In genomic region chr3:182921665-182922355, GRCh38 we compare ENCODE assay signal across 21 cellular contexts. TPM values are rescaled to one million over a fixed set of nuclear protein-coding genes. Genes with fewer than 3 reads are reported as not detected.
DNase-seq lines count a peak whose midpoint lies in the region; ATAC-seq and TF ChIP-seq lines count a peak whose summit lies in the region.
"Had no signal": no experiment of that assay in that cellular context is flagged by ENCODE, and none has a peak within 500 bp of the region (broad histone marks: within the 10 kb centered on the region; RNA-seq: fewer than 3 reads in every experiment).

No MANE protein-coding gene starts in this region.

- H2AFZ ChIP-seq in PC-9 = no peak overlapping the region

- no peak overlapping the region for H3K4me2 ChIP-seq in PC-9
- H3K4me2 ChIP-seq: BLaER1 had no signal

- intact Hi-C loops in PC-9 (cut with micrococcal nuclease; ENCODE audit: unreplicated experiment) = no loop called here
- intact Hi-C loops in posterior vena cava (cut with DNase I) = no loop called here

- H3K79me2 ChIP-seq in PC-9 (ENCODE audit: low read depth) = no peaks in the 10 kb centered on the region

- no peak for ATAC-seq in GM19467 (IDR thresholded peaks at IDR 0.05; ENCODE audit: unreplicated experiment)
- ATAC-seq: activated CD8-positive, alpha-beta T cell treated with anti-CD3 and anti-CD28 coated beads, Interleukin-2, amount 10 ng/mL, durations not matched to agents 7 days and 5 days; lower lobe of right lung; natural killer cell; Right ventricle myocardium inferior; T-cell had no signal

- peaks cover 6% of the 10 kb centered on the region; the same call in 1 of the 2 replicates for H3K36me3 ChIP-seq in PC-9 (ENCODE audit: low read depth)
- H3K36me3 ChIP-seq: prostate gland, WERI-Rb-1 had no signal

- POLR2A ChIA-PET in PC-9 (lab: Charles Lee; ENCODE audit: unreplicated experiment) = interaction anchor here (0.6 kb wide), 1 partner anchor 17 kb away, joined by 17 read pairs; no protein-coding TSS in a partner anchor

- no peaks in the 10 kb centered on the region for H3K4me1 ChIP-seq in PC-9 (replicated peaks; ENCODE audit: insufficient read depth)
- H3K4me1 ChIP-seq: lower lobe of right lung, prostate gland, tibial nerve had no signal

- no peaks in the 10 kb centered on the region for H4K20me1 ChIP-seq in PC-9 (ENCODE audit: insufficient read depth)
- H4K20me1 ChIP-seq: BLaER1 had no signal

- H3K9me3 ChIP-seq in PC-9 (ENCODE audit: insufficient read depth, low read depth) = no peaks in the 10 kb centered on the region
- H3K9me3 ChIP-seq: BLaER1, lower lobe of right lung, prostate gland, tibial nerve had no signal

- no peak overlapping the region for H3K4me3 ChIP-seq in PC-9
- H3K4me3 ChIP-seq: BLaER1, lower lobe of right lung, prostate gland, tibial nerve had no signal

- no TSS peak for BruUV-seq in PC-9 (replicated peaks; lab: Mats Ljungman, UMichigan)

- CTCF ChIA-PET in PC-9 (lab: Charles Lee) = no interaction called here

- TF ChIP-seq CTCF in PC-9 (conservative IDR thresholded peaks at IDR 0.05) = no peak

- no peaks in the 10 kb centered on the region for H3K27me3 ChIP-seq in PC-9 (ENCODE audit: insufficient read depth, low read depth)
- H3K27me3 ChIP-seq: BLaER1, tibial nerve had no signal

- 0 out of 2 replicates have a peak overlapping the region, but pooled peaks have one; percentile 1 for H3K27ac ChIP-seq in PC-9
- H3K27ac ChIP-seq: BLaER1, lower lobe of right lung, prostate gland, tibial nerve, WERI-Rb-1 had no signal

- H3F3A ChIP-seq in PC-9 (ENCODE audit: insufficient read depth, low read depth) = peaks cover 11% of the 10 kb centered on the region

- no peaks in the 10 kb centered on the region for H3K9me2 ChIP-seq in PC-9 (ENCODE audit: insufficient read depth)

- peak; percentile 11 for DNase-seq in GM04503 (ENCODE audit: low read depth)
- no peak for DNase-seq in PC-9
- peak; percentile 70 for DNase-seq in dedifferentiated amniotic fluid mesenchymal stem cell (ENCODE audit: extremely low spot score)
- peak; percentile 10 for DNase-seq in myocyte (ENCODE audit: low read depth)
- no peak for DNase-seq in epidermal melanocyte (ENCODE audit: insufficient read length, low spot score)
- no peak for DNase-seq in anterior cingulate cortex (lab: John Stamatoyannopoulos, UW)
- no peak for DNase-seq in posterior vena cava (ENCODE audit: low spot score)
- DNase-seq: activated CD8-positive, alpha-beta T cell treated with anti-CD3 and anti-CD28 coated beads, Interleukin-2, amount 10 ng/mL, durations not matched to agents 7 days and 5 days; GOT3; lower lobe of right lung; natural killer cell; NCI-H187; stimulated activated CD4-positive, alpha-beta T cell treated with anti-CD3 and anti-CD28 coated beads, Interleukin-12 subunit alpha, Interleukin-12 subunit beta, amount 100 ng/mL, for 4 hours; stimulated activated naive CD4-positive, alpha-beta T cell; T-cell; WERI-Rb-1 had no signal

RNA-seq across cellular contexts. Expression of gene DCUN1D1, which starts 58.5 kb away (rescaled TPM):
- total RNA-seq in PC-9 (2021) (80.3 and 93.5 TPM in 2 replicates), myocyte (36.7 and 42.9 TPM in 2 replicates), posterior vena cava (10 to 100 TPM; 46.3 to 52.3 TPM)
- 12.3 TPM for polyA plus RNA-seq in myocyte (2012)

Comparison
In these comparisons a context has a peak if more than half of its experiments do, and no peak if none do; other contexts are left out.
1. DNase-seq: peak in GM04503 (single experiment), dedifferentiated amniotic fluid mesenchymal stem cell (single experiment) and myocyte (single experiment); none in PC-9 (0 of 2), epidermal melanocyte (single experiment), anterior cingulate cortex (0 of 58) and posterior vena cava (single experiment).